9 cellular contexts compared by ENCODE assay signal in genomic region chr7:114944742-114945625, GRCh38. TPM values are rescaled to one million over a fixed set of nuclear protein-coding genes. Genes with fewer than 3 reads are reported as not detected.
A peak's percentile ranks its signal among the peaks of the same experiment; 100 is the strongest.
DNase-seq lines count a peak whose midpoint lies in the region; ATAC-seq and TF ChIP-seq lines count a peak whose summit lies in the region.
"Had no signal": no experiment of that assay in that cellular context is flagged by ENCODE, and none has a peak within 500 bp of the region (broad histone marks: within the 10 kb centered on the region; RNA-seq: fewer than 3 reads in every experiment).

No MANE protein-coding gene starts in this region.

- peak overlapping the region; percentile 52 for H2AFZ ChIP-seq in osteoblast (ENCODE audit: low read length)

- DNase-seq in Ammon's horn (ENCODE audit: low spot score) (peak; percentile 29), glutamatergic neuron (peak; percentile 29), osteoblast (ENCODE audit: insufficient read length, low spot score, missing footprints) (peak; percentile 80), GM19238 (ENCODE audit: insufficient read length, low spot score) (no peak), Caco-2 (no peak)
- DNase-seq: stimulated activated CD8-positive, alpha-beta memory T cell treated with anti-CD3 and anti-CD28 coated beads, Interleukin-4, amount 100 ng/mL, for 48 hours had no signal

- ATAC-seq in SK-N-SH treated with all-trans-retinoic acid at 6 μM for 48 hours (peak; percentile 82), GM19035 (IDR thresholded peaks at IDR 0.05; ENCODE audit: unreplicated experiment) (no peak), HG03565 (IDR thresholded peaks at IDR 0.05; ENCODE audit: unreplicated experiment) (no peak)

- H3K27ac Mint-ChIP-seq in glutamatergic neuron (ENCODE audit: unreplicated experiment) (peak overlapping the region; percentile 86), Caco-2 (ENCODE audit: unreplicated experiment) (no peak overlapping the region)

- BruUV-seq in Caco-2 (replicated peaks; lab: Mats Ljungman, UMichigan): no TSS peak

- H3K4me3 Mint-ChIP-seq in glutamatergic neuron (ENCODE audit: unreplicated experiment): no peak overlapping the region
- no peak overlapping the region for H3K4me3 Mint-ChIP-seq in Caco-2 (ENCODE audit: unreplicated experiment)

- peak overlapping the region; percentile 47 for H3K4me3 ChIP-seq in osteoblast (ENCODE audit: insufficient read depth, low read length)
- H3K4me3 ChIP-seq in Caco-2 (ENCODE audit: low read depth, low read length): no peak overlapping the region

- H3K79me2 ChIP-seq in osteoblast (ENCODE audit: insufficient read depth, low read length): peaks cover 61% of the 10 kb centered on the region

- peak overlapping the region; percentile 64 for H3K4me2 ChIP-seq in osteoblast (ENCODE audit: insufficient read depth, low read length)

- no peaks in the 10 kb centered on the region for H3K27me3 ChIP-seq in osteoblast (ENCODE audit: insufficient read depth, low read length)
- H3K27me3 ChIP-seq in Caco-2 (replicated peaks; ENCODE audit: control insufficient read depth, insufficient read depth, low read length): no peaks in the 10 kb centered on the region

- CTCF ChIA-PET in Caco-2 (lab: Charles Lee): no interaction called here

- no peaks in the 10 kb centered on the region for H4K20me1 ChIP-seq in osteoblast (ENCODE audit: insufficient read depth, low read length)

- H3K9me3 Mint-ChIP-seq in glutamatergic neuron (ENCODE audit: unreplicated experiment) (no peaks in the 10 kb centered on the region), Caco-2 (ENCODE audit: unreplicated experiment) (no peaks in the 10 kb centered on the region)

- H3K36me3 ChIP-seq in osteoblast (ENCODE audit: insufficient read depth, low read length) (peaks cover 6% of the 10 kb centered on the region), Caco-2 (ENCODE audit: control insufficient read depth, insufficient read depth, low read length) (no peaks in the 10 kb centered on the region)

- H3K27ac ChIP-seq in osteoblast (ENCODE audit: low read depth, low read length): peak overlapping the region; percentile 86

- H3K27me3 Mint-ChIP-seq in glutamatergic neuron (ENCODE audit: unreplicated experiment): no peaks in the 10 kb centered on the region
- H3K27me3 Mint-ChIP-seq in Caco-2 (ENCODE audit: insufficient read depth, unreplicated experiment): peaks cover 2% of the 10 kb centered on the region

- intact Hi-C loops in Caco-2 (cut with micrococcal nuclease; ENCODE audit: unreplicated experiment): no loop called here

- H3K4me1 ChIP-seq in osteoblast (ENCODE audit: insufficient read depth, low read length) (peaks cover 18% of the 10 kb centered on the region), Caco-2 (no peaks in the 10 kb centered on the region)

- H3K36me3 Mint-ChIP-seq in glutamatergic neuron (ENCODE audit: unreplicated experiment) (no peaks in the 10 kb centered on the region), Caco-2 (ENCODE audit: insufficient read depth, unreplicated experiment) (no peaks in the 10 kb centered on the region)

- H3K9me3 ChIP-seq in osteoblast (ENCODE audit: low read depth, low read length) (no peaks in the 10 kb centered on the region), Caco-2 (no peaks in the 10 kb centered on the region)

- H3K4me1 Mint-ChIP-seq in glutamatergic neuron (ENCODE audit: low read depth, unreplicated experiment) (peaks cover 7% of the 10 kb centered on the region), Caco-2 (ENCODE audit: low read depth, unreplicated experiment) (no peaks in the 10 kb centered on the region)

- TF ChIP-seq CTCF in glutamatergic neuron (IDR thresholded peaks at IDR 0.05; ENCODE audit: partially characterized antibody, unreplicated experiment): no peak
- no peak for TF ChIP-seq CTCF in osteoblast (IDR thresholded peaks at IDR 0.05; ENCODE audit: extremely low read depth, low read depth, low read length)
- TF ChIP-seq CTCF in Caco-2 (IDR thresholded peaks at IDR 0.05; ENCODE audit: insufficient read depth in 1 of 2, low read depth in 1 of 2, low read length in 1 of 2, severe bottlenecking in 1 of 2, unreplicated experiment in 1 of 2): no peak

- POLR2A ChIA-PET in Caco-2 (lab: Charles Lee): no interaction called here

TF ChIP-seq in SK-N-SH treated with all-trans-retinoic acid at 6 μM for 48 hours, 23 proteins besides CTCF, POLR2A, EP300 and RAD21 (continues in another document):
- no peak for TF ChIP-seq SNAI2 (CRISPR knock-in tag; IDR thresholded peaks at IDR 0.05)
- TF ChIP-seq ESRRG (CRISPR knock-in tag; IDR thresholded peaks at IDR 0.05): no peak
- TF ChIP-seq ZNF565 (CRISPR knock-in tag; conservative IDR thresholded peaks at IDR 0.05; ENCODE audit: low read depth): no peak
- TF ChIP-seq TSHZ2 (CRISPR knock-in tag; IDR thresholded peaks at IDR 0.05): no peak
- no peak for TF ChIP-seq POU6F1 (CRISPR knock-in tag; IDR thresholded peaks at IDR 0.05; ENCODE audit: borderline replicate concordance, low read depth)
- TF ChIP-seq BACH2 (CRISPR knock-in tag; IDR thresholded peaks at IDR 0.05; ENCODE audit: borderline replicate concordance): no peak
- no peak for TF ChIP-seq ZFP3 (CRISPR knock-in tag; IDR thresholded peaks at IDR 0.05)
- TF ChIP-seq GLIS3 (CRISPR knock-in tag; IDR thresholded peaks at IDR 0.05): no peak
- no peak for TF ChIP-seq RARB (CRISPR knock-in tag; IDR thresholded peaks at IDR 0.05)
- TF ChIP-seq CSRNP3 (CRISPR knock-in tag; IDR thresholded peaks at IDR 0.05): no peak
- no peak for TF ChIP-seq PATZ1 (CRISPR knock-in tag; IDR thresholded peaks at IDR 0.05; ENCODE audit: borderline replicate concordance)
- no peak for TF ChIP-seq TOX (CRISPR knock-in tag; IDR thresholded peaks at IDR 0.05; ENCODE audit: borderline replicate concordance)
- TF ChIP-seq ZC3H10 (CRISPR knock-in tag; IDR thresholded peaks at IDR 0.05): no peak

RNA-seq across cellular contexts. Expression of gene MDFIC, which starts 23.1 kb away (rescaled TPM):
- total RNA-seq in glutamatergic neuron (ENCODE audit: unreplicated experiment): 0.10 TPM
- 68.8 and 81.3 TPM in 2 replicates for total RNA-seq in osteoblast
- 2.7 and 4.2 TPM in 2 replicates for total RNA-seq in Caco-2 (2022)

Comparison
In these comparisons a context has a peak if more than half of its experiments do, and no peak if none do; other contexts are left out.
1. DNase-seq: peak in Ammon's horn (single experiment), glutamatergic neuron (single experiment) and osteoblast (single experiment); none in GM19238 (single experiment) and Caco-2 (0 of 2).
2. RNA of gene MDFIC, which starts 23.1 kb away (total RNA-seq): 68.8 to 81.3 TPM in osteoblast; 2.7 to 4.2 TPM in Caco-2 and 0.10 TPM in glutamatergic neuron (single experiment); every median in the first group is over 10 times any median in the second.